18 cellular contexts compared by ENCODE assay signal in genomic region chr17:3704931-3705717, GRCh38. TPM values are rescaled to one million over a fixed set of nuclear protein-coding genes. Genes with fewer than 3 reads are reported as not detected.
DNase-seq lines count a peak whose midpoint lies in the region; ATAC-seq and TF ChIP-seq lines count a peak whose summit lies in the region.
"Had no signal": no experiment of that assay in that cellular context is flagged by ENCODE, and none has a peak within 500 bp of the region (broad histone marks: within the 10 kb centered on the region; RNA-seq: fewer than 3 reads in every experiment).

No MANE protein-coding gene starts in this region.

- CTCF ChIA-PET in activated B cell treated with CpG ODN at 0.5 μM for 24 hours (lab: Charles Lee): no interaction called here
- CTCF ChIA-PET in activated CD4-positive, alpha-beta T cell treated with anti-CD3 and anti-CD28 coated beads for 36 hours (lab: Charles Lee): no interaction called here

- no peak overlapping the region for H3K4me3 Mint-ChIP-seq in T-helper 1 cell treated with Interleukin-12 subunit alpha and Interleukin-12 subunit beta and Interleukin-4 antibody, amounts not matched to agents 30 μg/mL and 1 μg/mL, for 36 hours
- H3K4me3 Mint-ChIP-seq in activated B cell treated with CpG ODN at 0.5 μM for 24 hours (no peak overlapping the region), natural killer cell (peak overlapping the region; percentile 3)
- no peak overlapping the region for H3K4me3 Mint-ChIP-seq in activated CD4-positive, alpha-beta T cell treated with anti-CD3 and anti-CD28 coated beads for 36 hours

- H3K36me3 ChIP-seq in gastrocnemius medialis (peaks cover 0 to 6% of the 10 kb centered on the region in 2 donors), vagina (no peaks in the 10 kb centered on the region)

- no peak for DNase-seq in T-helper 1 cell
- DNase-seq in activated B cell treated with CpG ODN at 0.5 μM for 24 hours: no peak
- DNase-seq in natural killer cell: no peak
- DNase-seq in gastrocnemius medialis: no peak
- no peak for DNase-seq in vagina (ENCODE audit: extremely low spot score in 2 of 2)
- DNase-seq in substantia nigra (lab: John Stamatoyannopoulos, UW): no peak
- DNase-seq in activated CD4-positive, alpha-beta T cell treated with anti-CD3 and anti-CD28 coated beads for 36 hours: no peak
- DNase-seq: AML-193; Caco-2; CD8-positive, alpha-beta memory T cell; DND-41; GF-D8; GM23248; H7 had no signal

- H3K4me1 ChIP-seq in gastrocnemius medialis: peaks cover 0 to 5% of the 10 kb centered on the region in 2 donors
- H3K4me1 ChIP-seq in vagina: no peaks in the 10 kb centered on the region
- H3K4me1 ChIP-seq: Caco-2 had no signal

- TF ChIP-seq POLR2A in gastrocnemius medialis (IDR thresholded peaks at IDR 0.05) (peak in 1 of 2 donors; percentile 6), vagina (IDR thresholded peaks at IDR 0.05) (no peak)

- H3K27me3 Mint-ChIP-seq in T-helper 1 cell treated with Interleukin-12 subunit alpha and Interleukin-12 subunit beta and Interleukin-4 antibody, amounts not matched to agents 30 μg/mL and 1 μg/mL, for 36 hours (ENCODE audit: low read depth): no peaks in the 10 kb centered on the region
- H3K27me3 Mint-ChIP-seq in activated B cell treated with CpG ODN at 0.5 μM for 24 hours (no peaks in the 10 kb centered on the region), natural killer cell (ENCODE audit: low read depth in 2 of 2) (no peaks in the 10 kb centered on the region)
- no peaks in the 10 kb centered on the region for H3K27me3 Mint-ChIP-seq in activated CD4-positive, alpha-beta T cell treated with anti-CD3 and anti-CD28 coated beads for 36 hours
- H3K27me3 Mint-ChIP-seq: CD8-positive, alpha-beta memory T cell had no signal

- TF ChIP-seq CTCF in activated B cell treated with CpG ODN at 0.5 μM for 24 hours (IDR thresholded peaks at IDR 0.05) (no peak), natural killer cell (IDR thresholded peaks at IDR 0.05) (no peak), gastrocnemius medialis (IDR thresholded peaks at IDR 0.05 in 4 of 5, conservative IDR thresholded peaks at IDR 0.05 in 1 of 5) (no peak), vagina (IDR thresholded peaks at IDR 0.05) (no peak)

- peaks cover 9% of the 10 kb centered on the region for H3K9me3 Mint-ChIP-seq in T-helper 1 cell treated with Interleukin-12 subunit alpha and Interleukin-12 subunit beta and Interleukin-4 antibody, amounts not matched to agents 30 μg/mL and 1 μg/mL, for 36 hours
- H3K9me3 Mint-ChIP-seq in activated B cell treated with CpG ODN at 0.5 μM for 24 hours (peaks cover 2% of the 10 kb centered on the region), natural killer cell (no peaks in the 10 kb centered on the region)
- peaks cover 2% of the 10 kb centered on the region for H3K9me3 Mint-ChIP-seq in activated CD4-positive, alpha-beta T cell treated with anti-CD3 and anti-CD28 coated beads for 36 hours (ENCODE audit: low read depth)

- H3K9me3 ChIP-seq in gastrocnemius medialis (no peaks in the 10 kb centered on the region), vagina (no peaks in the 10 kb centered on the region)
- H3K9me3 ChIP-seq: Caco-2 had no signal

- H3K27ac ChIP-seq in gastrocnemius medialis (peak overlapping the region in 3 of 4 donors; percentile 30 to 52 (median 48)), vagina (no peak overlapping the region), substantia nigra (ENCODE audit: low read depth, low read length, poor library complexity, severe bottlenecking) (no peak overlapping the region)
- H3K27ac ChIP-seq: 22Rv1, BLaER1, GM23248, HL-60 had no signal

- H3K27me3 ChIP-seq in gastrocnemius medialis (no peaks in the 10 kb centered on the region), vagina (no peaks in the 10 kb centered on the region)
- H3K27me3 ChIP-seq: BLaER1 had no signal

- in situ Hi-C loops in gastrocnemius medialis (cut with MboI; ENCODE audit: low sequenced_read_pairs in 4 of 4): no loop called here

- peaks cover 23% of the 10 kb centered on the region for H3K4me1 Mint-ChIP-seq in T-helper 1 cell treated with Interleukin-12 subunit alpha and Interleukin-12 subunit beta and Interleukin-4 antibody, amounts not matched to agents 30 μg/mL and 1 μg/mL, for 36 hours (ENCODE audit: low read depth)
- H3K4me1 Mint-ChIP-seq in activated B cell treated with CpG ODN at 0.5 μM for 24 hours (peaks cover 73% of the 10 kb centered on the region), natural killer cell (peaks cover 8 to 18% of the 10 kb centered on the region in 2 donors)
- H3K4me1 Mint-ChIP-seq in activated CD4-positive, alpha-beta T cell treated with anti-CD3 and anti-CD28 coated beads for 36 hours: peaks cover 21% of the 10 kb centered on the region

- ATAC-seq in activated B cell treated with CpG ODN at 0.5 μM for 24 hours (ENCODE audit: low read depth) (no peak), natural killer cell (peak; percentile 37 to 72 (median 44)), gastrocnemius medialis (peak; percentile 38 to 41)
- ATAC-seq in activated CD4-positive, alpha-beta T cell treated with anti-CD3 and anti-CD28 coated beads for 36 hours: no peak

- peak overlapping the region; percentile 3 for H3K27ac Mint-ChIP-seq in T-helper 1 cell treated with Interleukin-12 subunit alpha and Interleukin-12 subunit beta and Interleukin-4 antibody, amounts not matched to agents 30 μg/mL and 1 μg/mL, for 36 hours
- H3K27ac Mint-ChIP-seq in activated B cell treated with CpG ODN at 0.5 μM for 24 hours (peak overlapping the region; percentile 16), natural killer cell (no peak overlapping the region)
- no peak overlapping the region for H3K27ac Mint-ChIP-seq in activated CD4-positive, alpha-beta T cell treated with anti-CD3 and anti-CD28 coated beads for 36 hours

- H3K4me3 ChIP-seq in gastrocnemius medialis (no peak overlapping the region), vagina (no peak overlapping the region)
- H3K4me3 ChIP-seq: BLaER1, GM23248 had no signal

- intact Hi-C loops in activated B cell treated with CpG ODN at 0.5 μM for 24 hours (cut with micrococcal nuclease) (no loop called here), natural killer cell (cut with micrococcal nuclease) (no loop called here), gastrocnemius medialis (cut with DNase I; ENCODE audit: low total_unique reads) (no loop called here), vagina (cut with DNase I) (no loop called here)
- intact Hi-C loops in activated CD4-positive, alpha-beta T cell treated with anti-CD3 and anti-CD28 coated beads for 36 hours (cut with DNase I, micrococcal nuclease): no loop called here

- peaks cover 48% of the 10 kb centered on the region for H3K36me3 Mint-ChIP-seq in T-helper 1 cell treated with Interleukin-12 subunit alpha and Interleukin-12 subunit beta and Interleukin-4 antibody, amounts not matched to agents 30 μg/mL and 1 μg/mL, for 36 hours (ENCODE audit: low read depth)
- H3K36me3 Mint-ChIP-seq in activated B cell treated with CpG ODN at 0.5 μM for 24 hours (ENCODE audit: low read depth) (peaks cover 5% of the 10 kb centered on the region), natural killer cell (no peaks in the 10 kb centered on the region)
- peaks cover 14% of the 10 kb centered on the region for H3K36me3 Mint-ChIP-seq in activated CD4-positive, alpha-beta T cell treated with anti-CD3 and anti-CD28 coated beads for 36 hours (ENCODE audit: low read depth)

- POLR2A ChIA-PET in activated B cell treated with CpG ODN at 0.5 μM for 24 hours (lab: Charles Lee): interaction anchor here (9.5 kb wide), 1 partner anchor 9 kb away, joined by 315 read pairs; the partner anchor contains the start of gene P2RX5
- POLR2A ChIA-PET in activated CD4-positive, alpha-beta T cell treated with anti-CD3 and anti-CD28 coated beads for 36 hours (lab: Charles Lee): no interaction called here

RNA-seq across cellular contexts. Expression of gene P2RX5, which starts 9.2 kb away (rescaled TPM):
- total RNA-seq in activated B cell treated with CpG ODN at 0.5 μM for 24 hours (295 and 349 TPM in 2 replicates), natural killer cell (10 to 100 TPM in 1 of 3 donors, 1 to 10 TPM in 2; 7.8 to 15.4 (median 9.2) TPM), gastrocnemius medialis (10 to 100 TPM; 12.3 to 52.9 (median 30.2) TPM), vagina (1.7 TPM)
- total RNA-seq in activated CD4-positive, alpha-beta T cell treated with anti-CD3 and anti-CD28 coated beads for 36 hours: 10 to 100 TPM; 69.7 to 77.5 TPM

RNA-seq across cellular contexts. Expression of gene HASPIN, which starts 18.6 kb away (rescaled TPM):
- total RNA-seq in activated B cell treated with CpG ODN at 0.5 μM for 24 hours (6.4 and 6.7 TPM in 2 replicates), natural killer cell (under 1 TPM; 0.33 to 0.79 (median 0.70) TPM), gastrocnemius medialis (1 to 10 TPM in 1 of 4 donors, under 1 TPM in 3; 0.20 to 1.3 (median 0.24) TPM), vagina (0.74 TPM)
- 10 to 100 TPM; 21.0 to 25.2 TPM for total RNA-seq in activated CD4-positive, alpha-beta T cell treated with anti-CD3 and anti-CD28 coated beads for 36 hours

RNA-seq across cellular contexts. Expression of gene EMC6, which starts 36.5 kb away (rescaled TPM):
- total RNA-seq in activated B cell treated with CpG ODN at 0.5 μM for 24 hours (33.8 and 38.0 TPM in 2 replicates), natural killer cell (10 to 100 TPM; 29.3 to 34.7 (median 32.1) TPM), gastrocnemius medialis (10 to 100 TPM; 40.6 to 73.8 (median 54.5) TPM), vagina (18.9 TPM)
- total RNA-seq in activated CD4-positive, alpha-beta T cell treated with anti-CD3 and anti-CD28 coated beads for 36 hours: 10 to 100 TPM; 43.6 to 44.3 TPM

RNA-seq across cellular contexts. Expression of gene TAX1BP3, which starts 36.7 kb away (rescaled TPM):
- total RNA-seq in activated B cell treated with CpG ODN at 0.5 μM for 24 hours: 15.1 and 16.4 TPM in 2 replicates
- 10 to 100 TPM; 15.1 to 17.0 (median 16.3) TPM for total RNA-seq in natural killer cell
- 10 to 100 TPM; 24.1 to 45.1 (median 33.8) TPM for total RNA-seq in gastrocnemius medialis
- 78.1 TPM for total RNA-seq in vagina
- total RNA-seq in activated CD4-positive, alpha-beta T cell treated with anti-CD3 and anti-CD28 coated beads for 36 hours: 10 to 100 TPM; 12.0 to 14.6 TPM

Comparison
In these comparisons a context has a peak if more than half of its experiments do, and no peak if none do; other contexts are left out.
1. H3K27ac Mint-ChIP-seq: peak in T-helper 1 cell treated with Interleukin-12 subunit alpha and Interleukin-12 subunit beta and Interleukin-4 antibody, amounts not matched to agents 30 μg/mL and 1 μg/mL, for 36 hours (single experiment) and activated B cell treated with CpG ODN at 0.5 μM for 24 hours (single experiment); none in natural killer cell (0 of 2) and activated CD4-positive, alpha-beta T cell treated with anti-CD3 and anti-CD28 coated beads for 36 hours (single experiment).
2. ATAC-seq: peak in natural killer cell (3 of 3) and gastrocnemius medialis (2 of 2); none in activated B cell treated with CpG ODN at 0.5 μM for 24 hours (single experiment) and activated CD4-positive, alpha-beta T cell treated with anti-CD3 and anti-CD28 coated beads for 36 hours (single experiment).
3. H3K27ac ChIP-seq: peak in gastrocnemius medialis (3 of 4); none in vagina (single experiment) and substantia nigra (single experiment).